ENCODE assay signal across 19 cellular contexts in genomic region chr22:41777749-41778395, GRCh38. TPM values are rescaled to one million over a fixed set of nuclear protein-coding genes. Genes with fewer than 3 reads are reported as not detected.
DNase-seq lines count a peak whose midpoint lies in the region; ATAC-seq and TF ChIP-seq lines count a peak whose summit lies in the region.
"Had no signal": no experiment of that assay in that cellular context is flagged by ENCODE, and none has a peak within 500 bp of the region (broad histone marks: within the 10 kb centered on the region; RNA-seq: fewer than 3 reads in every experiment).

No MANE protein-coding gene starts in this region.

- peaks cover 0 to 7% of the 10 kb centered on the region in 2 donors for H3K36me3 Mint-ChIP-seq in CD14-positive monocyte
- peaks cover 4% of the 10 kb centered on the region for H3K36me3 Mint-ChIP-seq in T-helper 17 cell (ENCODE audit: low read depth)
- no peaks in the 10 kb centered on the region for H3K36me3 Mint-ChIP-seq in memory B cell

- no peaks in the 10 kb centered on the region for H3K9me3 ChIP-seq in T-helper 17 cell (ENCODE audit: control insufficient read depth, low read length, poor library complexity, severe bottlenecking)

- intact Hi-C loops in CD14-positive monocyte (cut with micrococcal nuclease): no loop called here

- H3K4me1 Mint-ChIP-seq in CD14-positive monocyte: peaks cover 51% of the 10 kb centered on the region
- peaks cover 35% of the 10 kb centered on the region for H3K4me1 Mint-ChIP-seq in T-helper 17 cell
- H3K4me1 Mint-ChIP-seq in memory B cell: peaks cover 27% of the 10 kb centered on the region
- H3K4me1 Mint-ChIP-seq: nephron had no signal

- no peak for ATAC-seq in T-helper 17 cell
- no peak for ATAC-seq in memory B cell (ENCODE audit: low read depth)
- no peak for ATAC-seq in GM18873 (IDR thresholded peaks at IDR 0.05; ENCODE audit: low FRiP score, unreplicated experiment)

- no peak for TF ChIP-seq CTCF in CD14-positive monocyte (IDR thresholded peaks at IDR 0.05)

- DNase-seq in CD14-positive monocyte (ENCODE audit: low spot score): peak; percentile 89
- peak; percentile 13 for DNase-seq in ELR (ENCODE audit: low read depth)
- no peak for DNase-seq in T-helper 17 cell
- DNase-seq in memory B cell (ENCODE audit: low spot score in 2 of 2): no peak
- no peak for DNase-seq in COLO668 (lab: John Stamatoyannopoulos, UW; ENCODE audit: unreplicated experiment)
- no peak for DNase-seq in KBM-7
- DNase-seq: DMS 273 treated with DMSO at 0.1 percent for 48 hours; HFFc6; hippocampal formation; Kasumi-1; kidney; NCI-H1436 treated with DMSO at 0.1 percent for 48 hours; NCI-H774; stimulated activated CD4-positive, alpha-beta T cell treated with anti-CD3 and anti-CD28 coated beads, Interleukin-4, amount 100 ng/mL, for 1 hour; T-helper 1 cell had no signal

- H3K27me3 Mint-ChIP-seq in CD14-positive monocyte (ENCODE audit: low read depth in 3 of 3) (no peaks in the 10 kb centered on the region), T-helper 17 cell (no peaks in the 10 kb centered on the region), memory B cell (peaks cover 1% of the 10 kb centered on the region)

- peak overlapping the region; percentile 93 to 98 (median 97) for H3K27ac Mint-ChIP-seq in CD14-positive monocyte
- peak overlapping the region; percentile 99 for H3K27ac Mint-ChIP-seq in T-helper 17 cell
- peak overlapping the region; percentile 64 for H3K27ac Mint-ChIP-seq in memory B cell
- H3K27ac Mint-ChIP-seq: activated T-helper 2 cell treated with anti-CD3 and anti-CD28 coated beads, Interferon-gamma antibody, Interleukin-2, Interleukin-4, amounts not matched to agents 10 μg/mL and 5 μg/mL and 100 μg/mL, durations not matched to agents 14 hours and 24 hours and 36 hours; HFFc6; nephron; progenitor cell of endocrine pancreas had no signal

- H3K9me3 Mint-ChIP-seq in CD14-positive monocyte (peaks cover 0 to 5% (median 2%) of the 10 kb centered on the region in 7 donors), memory B cell (no peaks in the 10 kb centered on the region)
- H3K9me3 Mint-ChIP-seq: activated T-helper 2 cell treated with anti-CD3 and anti-CD28 coated beads, Interferon-gamma antibody, Interleukin-2, Interleukin-4, amounts not matched to agents 10 μg/mL and 5 μg/mL and 100 μg/mL, durations not matched to agents 14 hours and 24 hours and 36 hours; HFFc6; nephron had no signal

- in situ Hi-C loops in KBM-7 (cut with MboI; ENCODE audit: low pct_unique_long_range_greater_than_20kb, low sequenced_read_pairs): no loop called here

- H3K4me3 Mint-ChIP-seq in CD14-positive monocyte (no peak overlapping the region), T-helper 17 cell (no peak overlapping the region), memory B cell (no peak overlapping the region)
- H3K4me3 Mint-ChIP-seq: HFFc6, nephron had no signal

RNA-seq across cellular contexts. Expression of gene CCDC134, which starts 22.6 kb away (rescaled TPM):
- polyA plus RNA-seq in CD14-positive monocyte: 1 to 10 TPM; 2.1 to 2.4 TPM
- 10 to 100 TPM; 13.7 to 14.2 TPM for total RNA-seq in T-helper 17 cell

RNA-seq across cellular contexts. Expression of gene SREBF2, which starts 55.0 kb away (rescaled TPM):
- 10 to 100 TPM; 22.2 to 25.1 TPM for polyA plus RNA-seq in CD14-positive monocyte
- 100 to 1,000 TPM; 102 to 106 TPM for total RNA-seq in T-helper 17 cell

Comparison
In these comparisons a context has a peak if more than half of its experiments do, and no peak if none do; other contexts are left out.
1. DNase-seq: peak in CD14-positive monocyte (single experiment) and ELR (single experiment); none in T-helper 17 cell (0 of 3), memory B cell (0 of 2), COLO668 (single experiment) and KBM-7 (single experiment).
2. Peak in every context shown above with its lines, with median percentiles within 50 percentile points of each other: H3K27ac Mint-ChIP-seq.